Comparison of ENCODE assay signal across 10 cellular contexts in the genomic region with DNA sequence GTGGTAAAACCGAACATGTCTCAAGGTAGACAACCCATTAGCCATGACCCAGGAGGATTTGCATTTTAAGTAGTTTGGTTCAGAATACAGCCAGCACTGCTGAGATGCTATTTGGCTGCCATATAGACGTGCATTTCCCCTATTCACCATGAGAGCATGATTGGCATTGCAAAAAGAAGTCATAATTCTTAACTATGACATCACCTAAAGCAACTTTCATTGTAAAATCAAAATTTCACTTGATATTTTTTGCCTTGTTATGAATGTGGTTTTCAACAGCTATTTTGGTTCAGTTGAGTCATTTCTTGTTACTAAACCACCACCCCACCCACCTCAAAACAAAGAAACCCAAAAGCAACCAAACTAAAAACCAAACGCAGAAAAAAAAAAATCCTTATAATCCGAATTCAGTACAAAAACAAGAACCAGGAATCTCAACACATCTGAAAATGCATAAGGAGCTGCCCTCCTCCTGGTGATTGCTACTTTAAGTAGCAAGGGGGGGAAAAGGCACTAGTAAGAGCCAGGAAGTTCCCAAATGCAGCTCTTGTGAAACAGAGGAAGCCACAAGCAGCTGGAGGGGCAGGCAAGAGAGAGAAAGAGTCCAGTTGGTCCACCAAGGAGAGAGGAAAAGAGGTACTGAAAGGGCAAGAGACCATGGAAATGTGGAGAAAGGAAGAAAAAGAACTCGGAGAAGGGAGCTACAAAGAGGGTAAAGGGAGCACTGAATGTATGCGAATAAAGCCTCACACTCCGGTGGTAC. TPM values are rescaled to one million over a fixed set of nuclear protein-coding genes. Genes with fewer than 3 reads are reported as not detected.
DNase-seq lines count a peak whose midpoint lies in the region; ATAC-seq and TF ChIP-seq lines count a peak whose summit lies in the region.
"Had no signal": no experiment of that assay in that cellular context is flagged by ENCODE, and none has a peak within 500 bp of the region (broad histone marks: within the 10 kb centered on the region; RNA-seq: fewer than 3 reads in every experiment).

No MANE protein-coding gene starts in this region.

- in situ Hi-C loops in brain microvascular endothelial cell (cut with HindIII; ENCODE audit: low pct_ligation_motif_present, low sequenced_read_pairs), result no loop called here

- H3K4me3 Mint-ChIP-seq in GM23338, result peak overlapping the region; percentile 78
- H3K4me3 Mint-ChIP-seq in endodermal cell, result peak overlapping the region; percentile 74
- peak overlapping the region; percentile 82 for H3K4me3 Mint-ChIP-seq in neural crest cell

- H3K27me3 ChIP-seq in GM23338 (ENCODE audit: insufficient read depth), result peaks cover 24% of the 10 kb centered on the region
- H3K27me3 ChIP-seq in MM.1S (replicated peaks; ENCODE audit: insufficient read depth, low read length), result no peaks in the 10 kb centered on the region
- H3K27me3 ChIP-seq in endodermal cell (ENCODE audit: control insufficient read depth, insufficient read depth, low read length, poor library complexity, severe bottlenecking), result peaks cover 17% of the 10 kb centered on the region
- H3K27me3 ChIP-seq in brain microvascular endothelial cell (replicated peaks), result no peaks in the 10 kb centered on the region
- peaks cover 0 to 44% (median 2%) of the 10 kb centered on the region in 4 donors for H3K27me3 ChIP-seq in esophagus squamous epithelium

- TF ChIP-seq CTCF in GM23338 (conservative IDR thresholded peaks at IDR 0.05; ENCODE audit: low read depth in 2 of 2) (no peak), MM.1S (IDR thresholded peaks at IDR 0.05; ENCODE audit: low read length) (no peak), endodermal cell (conservative IDR thresholded peaks at IDR 0.05) (no peak), neural crest cell (conservative IDR thresholded peaks at IDR 0.05) (no peak), brain microvascular endothelial cell (IDR thresholded peaks at IDR 0.05; ENCODE audit: low read depth, low read length, missing control alignments) (no peak), esophagus squamous epithelium (IDR thresholded peaks at IDR 0.05) (no peak)

- H3K27ac ChIP-seq in GM23338 (ENCODE audit: low read depth), result no peak overlapping the region
- H3K27ac ChIP-seq in MM.1S (ENCODE audit: low read length), result peak overlapping the region; percentile 37; the same call in 1 of the 2 replicates
- H3K27ac ChIP-seq in endodermal cell (ENCODE audit: low read depth, low read length), result no peak overlapping the region
- H3K27ac ChIP-seq in brain microvascular endothelial cell, result no peak overlapping the region
- H3K27ac ChIP-seq in esophagus squamous epithelium, result no peak overlapping the region

- peaks cover 2% of the 10 kb centered on the region; the same call in 2 of the 3 replicates for H3K36me3 Mint-ChIP-seq in GM23338 (ENCODE audit: low read depth)
- H3K36me3 Mint-ChIP-seq in endodermal cell (ENCODE audit: low read depth), result peaks cover 16% of the 10 kb centered on the region
- no peaks in the 10 kb centered on the region for H3K36me3 Mint-ChIP-seq in neural crest cell (ENCODE audit: low read depth)

- H3K36me3 ChIP-seq in GM23338 (ENCODE audit: insufficient read depth) (no peaks in the 10 kb centered on the region), MM.1S (replicated peaks; ENCODE audit: insufficient read depth, low read length) (no peaks in the 10 kb centered on the region), endodermal cell (ENCODE audit: control insufficient read depth, insufficient read depth, low read length) (no peaks in the 10 kb centered on the region), brain microvascular endothelial cell (replicated peaks) (no peaks in the 10 kb centered on the region), esophagus squamous epithelium (no peaks in the 10 kb centered on the region)

- H3K4me2 ChIP-seq in GM23338 (peak overlapping the region; percentile 77), MM.1S (ENCODE audit: low read depth, low read length) (peak overlapping the region; percentile 45)

- H3K9me2 ChIP-seq in GM23338 (ENCODE audit: insufficient read depth) (no peaks in the 10 kb centered on the region), MM.1S (replicated peaks; ENCODE audit: insufficient read depth, low read length) (no peaks in the 10 kb centered on the region)

- no peak overlapping the region for H2AFZ ChIP-seq in GM23338
- H2AFZ ChIP-seq in MM.1S (ENCODE audit: low read length), result no peak overlapping the region

- peak overlapping the region; percentile 63 for H3K4me3 ChIP-seq in GM23338
- no peak overlapping the region for H3K4me3 ChIP-seq in MM.1S (ENCODE audit: low read length)
- no peak overlapping the region for H3K4me3 ChIP-seq in endodermal cell (ENCODE audit: low read length)
- H3K4me3 ChIP-seq in brain microvascular endothelial cell (ENCODE audit: low read depth, low read length), result no peak overlapping the region
- H3K4me3 ChIP-seq in esophagus squamous epithelium, result no peak overlapping the region

- H3K9me3 ChIP-seq in MM.1S (replicated peaks; ENCODE audit: insufficient read depth, low read length), result no peaks in the 10 kb centered on the region
- H3K9me3 ChIP-seq in endodermal cell (ENCODE audit: control insufficient read depth, low read length), result peaks cover 16% of the 10 kb centered on the region
- no peaks in the 10 kb centered on the region for H3K9me3 ChIP-seq in esophagus squamous epithelium

- H3K9me3 Mint-ChIP-seq in GM23338 (peaks cover 46% of the 10 kb centered on the region), endodermal cell (peaks cover 60% of the 10 kb centered on the region), neural crest cell (peaks cover 2% of the 10 kb centered on the region)

- H3F3A ChIP-seq in GM23338 (replicated peaks; ENCODE audit: low read depth), result no peaks in the 10 kb centered on the region
- no peaks in the 10 kb centered on the region for H3F3A ChIP-seq in MM.1S (ENCODE audit: insufficient read depth, low read length)

- H3K27me3 Mint-ChIP-seq in GM23338 (ENCODE audit: insufficient read depth, low read depth, poor library complexity), result peaks cover 6% of the 10 kb centered on the region
- peaks cover 19% of the 10 kb centered on the region for H3K27me3 Mint-ChIP-seq in endodermal cell (ENCODE audit: insufficient read depth)
- H3K27me3 Mint-ChIP-seq in neural crest cell (ENCODE audit: low read depth), result peaks cover 21% of the 10 kb centered on the region

- no peak for TF ChIP-seq POLR2A in esophagus squamous epithelium (IDR thresholded peaks at IDR 0.05)

- WGBS in endodermal cell (ENCODE audit: insufficient coverage in 1 of 2, insufficient read length in 1 of 2), 2 experiments, result 55 to 100% methylated on average over 1 to 5 of the region's 7 CpGs
- 13 to 34% methylated on average over 6 to 7 of the region's 7 CpGs for WGBS in esophagus squamous epithelium, 2 donors

- intact Hi-C loops in esophagus squamous epithelium (cut with DNase I), result no loop called here

- peaks cover 9% of the 10 kb centered on the region; the same call in 1 of the 3 replicates for H3K4me1 Mint-ChIP-seq in GM23338
- peaks cover 2% of the 10 kb centered on the region for H3K4me1 Mint-ChIP-seq in endodermal cell
- peaks cover 13% of the 10 kb centered on the region for H3K4me1 Mint-ChIP-seq in neural crest cell

- H3K9ac ChIP-seq in MM.1S (ENCODE audit: low read length), result no peak overlapping the region
- no peak overlapping the region for H3K9ac ChIP-seq in endodermal cell (ENCODE audit: extremely low read depth, low read length, poor library complexity, severe bottlenecking)

- DNase-seq in GM23338 (ENCODE audit: low spot score) (peak; percentile 1), MM.1S (no peak), endodermal cell (peak; percentile 39), neural crest cell (ENCODE audit: low read depth, low spot score) (no peak), brain microvascular endothelial cell (no peak), esophagus squamous epithelium (lab: John Stamatoyannopoulos, UW) (no peak)
- DNase-seq in stimulated activated CD4-positive, alpha-beta T cell treated with anti-CD3 and anti-CD28 coated beads, Interleukin-4, amount 100 ng/mL, for 1 hour, result no peak
- DNase-seq: Calu3, NCI-H748 treated with DMSO at 0.1 percent for 48 hours had no signal

- H3K79me2 ChIP-seq in GM23338 (replicated peaks; ENCODE audit: insufficient read depth), result no peaks in the 10 kb centered on the region
- H3K79me2 ChIP-seq in MM.1S (ENCODE audit: low read length), result no peaks in the 10 kb centered on the region

- ATAC-seq in GM23338 (no peak), GM19463 (IDR thresholded peaks at IDR 0.05; ENCODE audit: unreplicated experiment) (no peak)

- no peak overlapping the region for H3K27ac Mint-ChIP-seq in GM23338
- no peak overlapping the region for H3K27ac Mint-ChIP-seq in endodermal cell
- no peak overlapping the region for H3K27ac Mint-ChIP-seq in neural crest cell (ENCODE audit: unreplicated experiment)

- peaks cover 9% of the 10 kb centered on the region for H3K4me1 ChIP-seq in GM23338 (ENCODE audit: insufficient read depth)
- peaks cover 5% of the 10 kb centered on the region; the same call in 1 of the 2 replicates for H3K4me1 ChIP-seq in MM.1S (ENCODE audit: low read length)
- H3K4me1 ChIP-seq in endodermal cell (ENCODE audit: control insufficient read depth, insufficient read depth, low read length), result no peaks in the 10 kb centered on the region
- H3K4me1 ChIP-seq in esophagus squamous epithelium, result no peaks in the 10 kb centered on the region

- H4K20me1 ChIP-seq in GM23338 (replicated peaks; ENCODE audit: insufficient read depth) (no peaks in the 10 kb centered on the region), MM.1S (ENCODE audit: insufficient read depth, low read length) (no peaks in the 10 kb centered on the region)

TF ChIP-seq in GM23338, 12 proteins besides CTCF, POLR2A, EP300 and RAD21 (continues in another document):
- TF ChIP-seq JUNB (IDR thresholded peaks at IDR 0.05; ENCODE audit: unreplicated experiment), result no peak
- no peak for TF ChIP-seq EZH2phosphoT487 (IDR thresholded peaks at IDR 0.05; ENCODE audit: unreplicated experiment)

RNA-seq across cellular contexts. Expression of a gene that starts 3.1 kb away (rescaled TPM):
- 4.0 and 6.0 TPM in 2 replicates for total RNA-seq in GM23338 (2014; rRNA removed; shearing (Covaris generic))
- 1.5 and 2.9 TPM in 2 replicates for polyA plus RNA-seq in GM23338 (2016; fragmentation: Nextera tagmentation; extraction: Ambion mirVana)
- 10 to 100 TPM in 1 of 2 donors, 1 to 10 TPM in 1; 5.6 to 11.5 TPM for total RNA-seq in endodermal cell
- polyA plus RNA-seq in endodermal cell (2013, experiment 1 of 2), result 2.8 TPM
- polyA plus RNA-seq in endodermal cell (2013, experiment 2 of 2), result 1.9 TPM
- 2.0 and 2.7 TPM in 2 replicates for total RNA-seq in neural crest cell
- 1 to 10 TPM in 2 of 4 donors, under 1 TPM in 2; 0.40 to 2.8 (median 0.97) TPM for total RNA-seq in esophagus squamous epithelium
- total RNA-seq: Calu3 had no signal

Comparison
In these comparisons a context has a peak if more than half of its experiments do, and no peak if none do; other contexts are left out.
1. DNase-seq: peak in GM23338 (single experiment) and endodermal cell (single experiment); none in MM.1S (single experiment), neural crest cell (single experiment), brain microvascular endothelial cell (single experiment), stimulated activated CD4-positive, alpha-beta T cell treated with anti-CD3 and anti-CD28 coated beads, Interleukin-4, amount 100 ng/mL, for 1 hour (single experiment) and esophagus squamous epithelium (single experiment).
2. Peak in every context shown above with its lines, with median percentiles within 50 percentile points of each other: H3K4me3 Mint-ChIP-seq.